ENCODE assay signal across 21 cellular contexts in the genomic region with DNA sequence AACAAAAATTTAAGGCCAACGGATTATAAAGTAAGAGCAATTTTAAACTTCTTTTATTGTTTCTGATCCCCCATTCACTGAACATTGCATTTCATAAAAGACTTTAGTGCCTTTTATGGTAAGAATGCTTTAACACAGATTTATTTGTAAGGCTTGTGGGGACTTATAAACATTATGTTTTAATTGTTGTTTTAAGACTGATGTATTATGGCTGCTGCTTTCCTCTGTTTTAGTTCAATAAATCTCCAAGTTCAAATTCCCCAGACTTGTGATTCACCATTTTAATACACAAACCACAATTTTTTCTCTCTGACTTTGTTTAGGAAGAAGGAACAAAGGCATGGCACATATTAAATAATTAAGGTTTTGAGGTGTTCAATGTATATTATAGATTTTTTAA.
"Had no signal": no experiment of that assay in that cellular context is flagged by ENCODE, and none has a peak within 500 bp of the region (broad histone marks: within the 10 kb centered on the region; RNA-seq: fewer than 3 reads in every experiment).

No MANE protein-coding gene starts in this region.

- H3K27me3 ChIP-seq: MG63 had no signal

- DNase-seq: activated B cell treated with CpG ODN at 0.5 μM for 24 hours; activated CD4-positive, alpha-beta memory T cell treated with anti-CD3 and anti-CD28 coated beads, Interleukin-2, amount 10 ng/mL, durations not matched to agents 7 days and 5 days; activated CD4-positive, alpha-beta T cell treated with anti-CD3 and anti-CD28 coated beads, Interleukin-2, amount 50 U/mL, for 1 hour; activated gamma-delta T cell; activated naive CD4-positive, alpha-beta T cell treated with anti-CD3 and anti-CD28 coated beads for 36 hours; activated T-cell treated with anti-CD3 and anti-CD28 coated beads for 4 hours; activated T-cell treated with anti-CD3 and anti-CD28 coated beads, Interleukin-2, amount 50 U/mL, for 48 hours; anterior cingulate cortex; caudate nucleus; MG63; NCI-H1105; NCI-H1436; NCI-H1694 treated with DMSO at 0.1 percent for 48 hours; NCI-H2029 treated with DMSO at 0.1 percent for 48 hours; NCI-H345; NCI-H510A; NCI-H69; NK-92 treated with Interleukin-12 subunit alpha and Interleukin-12 subunit beta, amount 100 ng/mL, for 24 hours; OCI-M1; RPMI8226 had no signal

- H3K36me3 ChIP-seq: MG63 had no signal

- H3K27ac ChIP-seq: SK-N-MC had no signal

- H3K9me3 ChIP-seq: MG63 had no signal

- H3K4me3 ChIP-seq: MG63, SK-N-MC had no signal
